Comparison of ENCODE assay signal across 10 cellular contexts in genomic region chr15:48395532-48396011, GRCh38.
A peak's percentile ranks its signal among the peaks of the same experiment; 100 is the strongest.
DNase-seq lines count a peak whose midpoint lies in the region; ATAC-seq and TF ChIP-seq lines count a peak whose summit lies in the region.
"Had no signal": no experiment of that assay in that cellular context is flagged by ENCODE, and none has a peak within 500 bp of the region (broad histone marks: within the 10 kb centered on the region; RNA-seq: fewer than 3 reads in every experiment).

No MANE protein-coding gene starts in this region.

- TF ChIP-seq CTCF in body of pancreas (IDR thresholded peaks at IDR 0.05) (no peak), BE2C (IDR thresholded peaks at IDR 0.05; ENCODE audit: low read depth, low read length) (no peak), right lobe of liver (IDR thresholded peaks at IDR 0.05) (no peak)

- H3K9me3 ChIP-seq in body of pancreas (no peaks in the 10 kb centered on the region), skeletal muscle tissue (ENCODE audit: control insufficient read depth in 3 of 3, low read length in 3 of 3) (no peaks in the 10 kb centered on the region), BE2C (no peaks in the 10 kb centered on the region), right lobe of liver (no peaks in the 10 kb centered on the region)

- ATAC-seq in body of pancreas = no peak
- ATAC-seq in left ventricle myocardium superior = peak; percentile 85
- no peak for ATAC-seq in right lobe of liver

- intact Hi-C loops in body of pancreas (cut with DNase I) (no loop called here), left ventricle myocardium superior (cut with micrococcal nuclease) (no loop called here), posterior cingulate gyrus (cut with DNase I) (no loop called here), right lobe of liver (cut with DNase I) (no loop called here)

- H3K4me3 ChIP-seq in body of pancreas = no peak overlapping the region
- H3K4me3 ChIP-seq in skeletal muscle tissue (ENCODE audit: low read length in 3 of 3) = no peak overlapping the region
- no peak overlapping the region for H3K4me3 ChIP-seq in BE2C (ENCODE audit: low read depth, low read length)
- no peak overlapping the region for H3K4me3 ChIP-seq in right lobe of liver

- WGBS in body of pancreas, 2 donors = 70 to 80% methylated on average over 4 to 5 of the region's 5 CpGs
- WGBS in right lobe of liver (ENCODE audit: insufficient coverage, low coverage, low lambda C conversion rate, missing lambda C conversion rate) = 80% methylated on average over 1 of the region's 5 CpGs

- H3K27me3 ChIP-seq in body of pancreas = no peaks in the 10 kb centered on the region
- no peaks in the 10 kb centered on the region for H3K27me3 ChIP-seq in skeletal muscle tissue (ENCODE audit: control insufficient read depth in 3 of 3, insufficient read depth in 3 of 3, low read length in 3 of 3)
- no peaks in the 10 kb centered on the region for H3K27me3 ChIP-seq in BE2C
- no peaks in the 10 kb centered on the region for H3K27me3 ChIP-seq in right lobe of liver

- H3K27ac Mint-ChIP-seq in immature natural killer cell = no peak overlapping the region

- no peak overlapping the region for H3K4me3 Mint-ChIP-seq in immature natural killer cell

- H3K27ac ChIP-seq in body of pancreas (no peak overlapping the region), skeletal muscle tissue (ENCODE audit: low read depth, low read length) (peak overlapping the region; percentile 55), right lobe of liver (no peak overlapping the region)

- no peaks in the 10 kb centered on the region for H3K4me1 ChIP-seq in body of pancreas
- peaks cover 3 to 23% (median 14%) of the 10 kb centered on the region in 3 donors for H3K4me1 ChIP-seq in skeletal muscle tissue (ENCODE audit: control insufficient read depth in 3 of 3, insufficient read depth in 3 of 3, low read length in 3 of 3)
- H3K4me1 ChIP-seq in BE2C = no peaks in the 10 kb centered on the region; the same call in 1 of the 2 replicates
- H3K4me1 ChIP-seq in right lobe of liver = no peaks in the 10 kb centered on the region

- TF ChIP-seq POLR2A in body of pancreas (IDR thresholded peaks at IDR 0.05) (no peak), right lobe of liver (IDR thresholded peaks at IDR 0.05) (no peak)

- H3K36me3 ChIP-seq in body of pancreas (replicated peaks in 1 of 2; ENCODE audit: insufficient read depth in 1 of 2, low read depth in 2 of 2) (no peaks in the 10 kb centered on the region), skeletal muscle tissue (ENCODE audit: control insufficient read depth in 3 of 3, insufficient read depth in 3 of 3, low read length in 3 of 3) (no peaks in the 10 kb centered on the region), BE2C (no peaks in the 10 kb centered on the region), right lobe of liver (no peaks in the 10 kb centered on the region)

- no peak overlapping the region for H3K9ac ChIP-seq in skeletal muscle tissue (ENCODE audit: low read depth in 1 of 3, low read length in 3 of 3)

- no peaks in the 10 kb centered on the region for H3K4me1 Mint-ChIP-seq in immature natural killer cell

- no peaks in the 10 kb centered on the region for H3K36me3 Mint-ChIP-seq in immature natural killer cell

- peaks cover 0 to 8% (median 0%) of the 10 kb centered on the region in 3 donors for H3K27me3 Mint-ChIP-seq in immature natural killer cell (ENCODE audit: low read depth in 3 of 3)

- no peaks in the 10 kb centered on the region for H3K9me3 Mint-ChIP-seq in immature natural killer cell

- peak; percentile 83 for DNase-seq in ELR (ENCODE audit: low read depth)
- DNase-seq in body of pancreas = peak in 3 of 4 donors; percentile 15 to 32 (median 24)
- peak; percentile 88 for DNase-seq in left ventricle myocardium superior
- no peak for DNase-seq in immature natural killer cell
- no peak for DNase-seq in posterior cingulate gyrus
- DNase-seq in BE2C = no peak
- DNase-seq in right lobe of liver = no peak
- DNase-seq: COR-L47, NCI-H510A treated with DMSO at 0.1 percent for 48 hours had no signal

Comparison
In these comparisons a context has a peak if more than half of its experiments do, and no peak if none do; other contexts are left out.
1. DNase-seq: peak in ELR (single experiment), body of pancreas (3 of 4) and left ventricle myocardium superior (single experiment); none in immature natural killer cell (0 of 3), posterior cingulate gyrus (0 of 10), BE2C (single experiment) and right lobe of liver (0 of 3).